In genomic region chr19:34269968-34270621, GRCh38 we compare ENCODE assay signal across 8 cellular contexts. TPM values are rescaled to one million over a fixed set of nuclear protein-coding genes. Genes with fewer than 3 reads are reported as not detected.
DNase-seq lines count a peak whose midpoint lies in the region; ATAC-seq, FAIRE-seq and TF ChIP-seq lines count a peak whose summit lies in the region.

No MANE protein-coding gene starts in this region.

- H3K27ac ChIP-seq in astrocyte (ENCODE audit: low read depth, low read length) = peak overlapping the region; percentile 77

- H3K36me3 ChIP-seq in astrocyte (ENCODE audit: insufficient read depth, low read length) = peaks cover 3% of the 10 kb centered on the region

- H3K27me3 Mint-ChIP-seq in astrocyte (ENCODE audit: low read depth, unreplicated experiment) = no peaks in the 10 kb centered on the region

- H2AFZ ChIP-seq in astrocyte (ENCODE audit: low read depth, low read length) = peak overlapping the region; percentile 38

- ATAC-seq in GM18868 (IDR thresholded peaks at IDR 0.05; ENCODE audit: unreplicated experiment) = peak; percentile 73
- peak; percentile 78 for ATAC-seq in HG03432 (IDR thresholded peaks at IDR 0.05; ENCODE audit: unreplicated experiment)

- no peak for TF ChIP-seq CTCF in astrocyte (IDR thresholded peaks at IDR 0.05; ENCODE audit: insufficient read depth, low read depth, low read length)

- no peaks in the 10 kb centered on the region for H3K9me3 Mint-ChIP-seq in astrocyte (ENCODE audit: unreplicated experiment)

- no peaks in the 10 kb centered on the region for H3K9me3 ChIP-seq in astrocyte (ENCODE audit: insufficient read depth, low read depth, low read length)

- H3K9ac ChIP-seq in astrocyte (ENCODE audit: low read length) = peak overlapping the region; percentile 67

- H3K4me2 ChIP-seq in astrocyte (ENCODE audit: low read length) = peak overlapping the region; percentile 77

- peaks cover 34% of the 10 kb centered on the region for H3K4me1 Mint-ChIP-seq in astrocyte (ENCODE audit: low read depth, unreplicated experiment)

- H3K4me3 Mint-ChIP-seq in astrocyte (ENCODE audit: unreplicated experiment) = no peak overlapping the region

- peaks cover 38% of the 10 kb centered on the region for H3K4me1 ChIP-seq in astrocyte (ENCODE audit: insufficient read depth, low read length)

- no peaks in the 10 kb centered on the region for H4K20me1 ChIP-seq in astrocyte (ENCODE audit: insufficient read depth, low read length)

- peaks cover 5% of the 10 kb centered on the region for H3K36me3 Mint-ChIP-seq in astrocyte (ENCODE audit: low read depth, unreplicated experiment)

- peak; percentile 84 for DNase-seq in T-helper 22 cell (ENCODE audit: low read depth)
- DNase-seq in astrocyte (ENCODE audit: low read depth) = peak; percentile 77
- DNase-seq in iPS-NIHi11 (ENCODE audit: low spot score) = peak; percentile 31
- DNase-seq in stimulated activated CD4-positive, alpha-beta T cell treated with anti-CD3 and anti-CD28 coated beads, Interleukin-15, amount 100 ng/mL, for 24 hours = peak; percentile 64
- DNase-seq in NCI-H146 treated with DMSO at 0.1 percent for 48 hours (lab: John Stamatoyannopoulos, UW; ENCODE audit: unreplicated experiment) = no peak
- no peak for DNase-seq in NCI-H1436 treated with DMSO at 0.1 percent for 48 hours (lab: John Stamatoyannopoulos, UW)

- H3K27me3 ChIP-seq in astrocyte (ENCODE audit: insufficient read depth, low read length) = no peaks in the 10 kb centered on the region

- peak overlapping the region; percentile 94 for H3K27ac Mint-ChIP-seq in astrocyte (ENCODE audit: unreplicated experiment)

- peak overlapping the region; percentile 11 for H3K4me3 ChIP-seq in astrocyte (ENCODE audit: insufficient read depth, low read depth, low read length)

- FAIRE-seq in astrocyte (lab: Jason Lieb, UNC) = peak; percentile 37

- H3K79me2 ChIP-seq in astrocyte (ENCODE audit: insufficient read depth, low read length) = peaks cover 79% of the 10 kb centered on the region

RNA-seq across cellular contexts. Expression of gene GARRE1, which starts 15.7 kb away (rescaled TPM):
- 20.1 and 23.8 TPM in 2 replicates for total RNA-seq in astrocyte

Comparison
In these comparisons a context has a peak if more than half of its experiments do, and no peak if none do; other contexts are left out.
1. DNase-seq: peak in T-helper 22 cell (single experiment), astrocyte (single experiment), iPS-NIHi11 (single experiment) and stimulated activated CD4-positive, alpha-beta T cell treated with anti-CD3 and anti-CD28 coated beads, Interleukin-15, amount 100 ng/mL, for 24 hours (single experiment); none in NCI-H146 treated with DMSO at 0.1 percent for 48 hours (single experiment) and NCI-H1436 treated with DMSO at 0.1 percent for 48 hours (single experiment).